ENCODE assay signal across 22 cellular contexts in genomic region chr2:234919711-234920110, GRCh38. TPM values are rescaled to one million over a fixed set of nuclear protein-coding genes. Genes with fewer than 3 reads are reported as not detected.
DNase-seq lines count a peak whose midpoint lies in the region; ATAC-seq and TF ChIP-seq lines count a peak whose summit lies in the region.
"Had no signal": no experiment of that assay in that cellular context is flagged by ENCODE, and none has a peak within 500 bp of the region (broad histone marks: within the 10 kb centered on the region; RNA-seq: fewer than 3 reads in every experiment).

No MANE protein-coding gene starts in this region.

- no peaks in the 10 kb centered on the region for H3K4me1 ChIP-seq in thyroid gland
- H3K4me1 ChIP-seq: adrenal gland had no signal

- no peak for TF ChIP-seq POLR2A in thyroid gland (IDR thresholded peaks at IDR 0.05)

- intact Hi-C loops in thyroid gland (cut with DNase I) = no loop called here

- no peaks in the 10 kb centered on the region for H3K36me3 ChIP-seq in thyroid gland
- H3K36me3 ChIP-seq: adrenal gland, thoracic aorta had no signal

- no peak overlapping the region for H3K27ac ChIP-seq in thyroid gland
- H3K27ac ChIP-seq: adrenal gland, thoracic aorta had no signal

- no peak for TF ChIP-seq CTCF in thyroid gland (IDR thresholded peaks at IDR 0.05)

- WGBS in thyroid gland, 2 donors = 83 to 86% methylated on average over 3 of the region's 3 CpGs

- H3K9me3 ChIP-seq in thyroid gland = no peaks in the 10 kb centered on the region
- H3K9me3 ChIP-seq: adrenal gland, thoracic aorta had no signal

- no peak overlapping the region for H3K4me3 ChIP-seq in thyroid gland (replicated peaks in 1 of 3)
- H3K4me3 ChIP-seq: adrenal gland, thoracic aorta had no signal

- ATAC-seq in esophagus mucosa (peak; percentile 18), HG02885 (IDR thresholded peaks at IDR 0.05; ENCODE audit: poor library complexity, unreplicated experiment) (no peak)
- ATAC-seq: natural killer cell treated with Interleukin-12 subunit alpha and Interleukin-12 subunit beta and Interleukin-15 and Interleukin-18, amount 100 ng/mL, for 72 hours; Panc1 had no signal

- H3K27me3 ChIP-seq in thyroid gland = no peaks in the 10 kb centered on the region
- H3K27me3 ChIP-seq: adrenal gland had no signal

- DNase-seq in Daoy (ENCODE audit: low read depth) = peak; percentile 59
- peak; percentile 5 for DNase-seq in LoVo (ENCODE audit: low spot score)
- peak; percentile 51 for DNase-seq in myocyte (ENCODE audit: low read depth)
- DNase-seq in NK-92 treated with Interleukin-12 subunit alpha and Interleukin-12 subunit beta, amount 100 ng/mL, for 24 hours (lab: John Stamatoyannopoulos, UW) = no peak
- no peak for DNase-seq in thyroid gland
- no peak for DNase-seq in Kasumi-1 (lab: John Stamatoyannopoulos, UW)
- DNase-seq: activated B cell treated with CpG ODN at 0.5 μM for 24 hours; activated CD4-positive, alpha-beta T cell treated with anti-CD3 and anti-CD28 coated beads, Interleukin-2, amount 50 U/mL, for 48 hours; activated effector memory CD4-positive, alpha-beta T cell treated with anti-CD3 and anti-CD28 coated beads, Interleukin-2, amount 50 U/mL, for 16 hours; adrenal gland; AML-193; caudate nucleus; CD8-positive, alpha-beta memory T cell; dermis blood vessel endothelial cell; foreskin melanocyte; NCI-H82 had no signal

RNA-seq across cellular contexts. Expression of gene SH3BP4, which starts 32.1 kb away (rescaled TPM):
- 72.1 and 98.8 TPM in 2 replicates for total RNA-seq in Daoy (2014; rRNA removed; shearing (Covaris generic))
- total RNA-seq in esophagus mucosa (10.7 TPM), myocyte (20.0 and 27.4 TPM in 2 replicates), thyroid gland (10 to 100 TPM; 36.9 to 64.6 (median 47.9) TPM)
- polyA plus RNA-seq in myocyte (2012) = 41.6 TPM
- total RNA-seq: natural killer cell treated with Interleukin-12 subunit alpha and Interleukin-12 subunit beta and Interleukin-15 and Interleukin-18, amount 100 ng/mL, for 72 hours; T-helper 2 cell treated with Interferon-gamma antibody and Interleukin-4, amounts not matched to agents 100 ng/mL and 5 ng/mL, for 36 hours had no signal
- polyA plus RNA-seq: CD8-positive, alpha-beta memory T cell had no signal

Comparison
In these comparisons a context has a peak if more than half of its experiments do, and no peak if none do; other contexts are left out.
1. DNase-seq: peak in Daoy (single experiment), LoVo (single experiment) and myocyte (single experiment); none in NK-92 treated with Interleukin-12 subunit alpha and Interleukin-12 subunit beta, amount 100 ng/mL, for 24 hours (single experiment), thyroid gland (0 of 2) and Kasumi-1 (0 of 2).